1 cellular context compared by ENCODE assay signal in genomic region chr10:102759497-102760210, GRCh38.
TF ChIP-seq lines count a peak whose summit lies in the region.

No MANE protein-coding gene starts in this region.

TF ChIP-seq in HepG2, 621 proteins besides CTCF, POLR2A, EP300 and RAD21:
- TF ChIP-seq GABPA (IDR thresholded peaks at IDR 0.05; ENCODE audit: low read depth, low read length) (no peak), GABPA (CRISPR knock-in tag; IDR thresholded peaks at IDR 0.05; ENCODE audit: low read depth) (no peak)
- TF ChIP-seq, protein P1, sequence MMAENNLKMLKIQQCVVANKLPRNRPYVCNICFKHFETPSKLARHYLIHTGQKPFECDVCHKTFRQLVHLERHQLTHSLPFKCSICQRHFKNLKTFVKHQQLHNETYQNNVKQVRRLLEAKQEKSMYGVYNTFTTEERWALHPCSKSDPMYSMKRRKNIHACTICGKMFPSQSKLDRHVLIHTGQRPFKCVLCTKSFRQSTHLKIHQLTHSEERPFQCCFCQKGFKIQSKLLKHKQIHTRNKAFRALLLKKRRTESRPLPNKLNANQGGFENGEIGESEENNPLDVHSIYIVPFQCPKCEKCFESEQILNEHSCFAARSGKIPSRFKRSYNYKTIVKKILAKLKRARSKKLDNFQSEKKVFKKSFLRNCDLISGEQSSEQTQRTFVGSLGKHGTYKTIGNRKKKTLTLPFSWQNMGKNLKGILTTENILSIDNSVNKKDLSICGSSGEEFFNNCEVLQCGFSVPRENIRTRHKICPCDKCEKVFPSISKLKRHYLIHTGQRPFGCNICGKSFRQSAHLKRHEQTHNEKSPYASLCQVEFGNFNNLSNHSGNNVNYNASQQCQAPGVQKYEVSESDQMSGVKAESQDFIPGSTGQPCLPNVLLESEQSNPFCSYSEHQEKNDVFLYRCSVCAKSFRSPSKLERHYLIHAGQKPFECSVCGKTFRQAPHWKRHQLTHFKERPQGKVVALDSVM (CRISPR knock-in tag; IDR thresholded peaks at IDR 0.05), result 0 out of 2 replicates have a peak, but pooled peaks have one; percentile 16
